In genomic region chr7:155203882-155204691, GRCh38 we compare ENCODE assay signal across 12 cellular contexts.
A peak's percentile ranks its signal among the peaks of the same experiment; 100 is the strongest.
DNase-seq lines count a peak whose midpoint lies in the region; ATAC-seq, FAIRE-seq and TF ChIP-seq lines count a peak whose summit lies in the region.
"Had no signal": no experiment of that assay in that cellular context is flagged by ENCODE, and none has a peak within 500 bp of the region (broad histone marks: within the 10 kb centered on the region; RNA-seq: fewer than 3 reads in every experiment).

No MANE protein-coding gene starts in this region.

- no peaks in the 10 kb centered on the region for H4K20me1 ChIP-seq in IMR-90 (ENCODE audit: insufficient read depth, low read length)

- peak overlapping the region; percentile 71 for H2AK5ac ChIP-seq in IMR-90 (ENCODE audit: low read depth, low read length)

- in situ Hi-C loops in IMR-90 (cut with MboI; ENCODE audit: low sequenced_read_pairs) = no loop called here

- peak overlapping the region; percentile 70 for H2AK9ac ChIP-seq in IMR-90 (replicated peaks; ENCODE audit: low read depth, low read length, poor library complexity)

- 0 out of 2 replicates have a peak overlapping the region, but pooled peaks have one; percentile 5 for H4K91ac ChIP-seq in IMR-90 (ENCODE audit: insufficient read depth, low read depth, low read length)

- H3K4me3 Mint-ChIP-seq in CD4-positive, alpha-beta memory T cell = peak overlapping the region in 3 of 8 donors; percentile 12 to 43 (median 15)
- H3K4me3 Mint-ChIP-seq in activated naive CD8-positive, alpha-beta T cell treated with anti-CD3 and anti-CD28 coated beads, Interleukin-2, amount 10 ng/mL, durations not matched to agents 7 days and 5 days = no peak overlapping the region

- no peak overlapping the region; a peak in 2 of 4 replicates for H4K8ac ChIP-seq in IMR-90 (ENCODE audit: low read depth in 2 of 2, low read length in 2 of 2)

- H3K4me1 ChIP-seq in CD4-positive, alpha-beta memory T cell (ENCODE audit: insufficient read depth, low read length) = peaks cover 15% of the 10 kb centered on the region
- H3K4me1 ChIP-seq in IMR-90 (ENCODE audit: control insufficient read depth, insufficient read depth, low read length) = peaks cover 5% of the 10 kb centered on the region; the same call in 1 of the 2 replicates
- H3K4me1 ChIP-seq in aorta (ENCODE audit: control insufficient read depth in 1 of 2, insufficient read depth in 2 of 2, low read length in 2 of 2) = no peaks in the 10 kb centered on the region

- no peak overlapping the region for H3K18ac ChIP-seq in IMR-90 (ENCODE audit: low read depth, low read length)

- H3K9me1 ChIP-seq in IMR-90 (ENCODE audit: insufficient read depth, low read length) = peaks cover 22% of the 10 kb centered on the region

- H3K36me3 ChIP-seq in CD4-positive, alpha-beta memory T cell (ENCODE audit: insufficient read depth, low read length) = no peaks in the 10 kb centered on the region
- H3K36me3 ChIP-seq in IMR-90 (ENCODE audit: control insufficient read depth, insufficient read depth, low read length) (no peaks in the 10 kb centered on the region), aorta (ENCODE audit: control insufficient read depth in 1 of 2, insufficient read depth in 2 of 2, low read length in 1 of 2) (no peaks in the 10 kb centered on the region)
- H3K36me3 ChIP-seq: SJSA1 had no signal

- H3K4me1 Mint-ChIP-seq in CD4-positive, alpha-beta memory T cell = peaks cover 15 to 27% (median 22%) of the 10 kb centered on the region in 4 donors
- H3K4me1 Mint-ChIP-seq in activated naive CD8-positive, alpha-beta T cell treated with anti-CD3 and anti-CD28 coated beads, Interleukin-2, amount 10 ng/mL, durations not matched to agents 7 days and 5 days = peaks cover 19% of the 10 kb centered on the region

- no peak overlapping the region for H3K23ac ChIP-seq in IMR-90 (ENCODE audit: low read depth, low read length)

- no peak for TF ChIP-seq RAD21 in IMR-90 (IDR thresholded peaks at IDR 0.05; ENCODE audit: low read length)

- intact Hi-C loops in CD4-positive, alpha-beta memory T cell (cut with micrococcal nuclease) = no loop called here
- intact Hi-C loops in IMR-90 (cut with micrococcal nuclease) (no loop called here), aorta (cut with DNase I) (no loop called here)

- H3K4ac ChIP-seq in IMR-90 (ENCODE audit: low read depth, low read length) = peak overlapping the region; percentile 46

- CTCF ChIA-PET in CD4-positive, alpha-beta memory T cell (lab: Charles Lee; ENCODE audit: partially characterized antibody) = interaction anchor here (0.8 to 2.2 kb wide), 6 partner anchors 10 to 141 kb away, joined by 3 to 23 read pairs (median 6); partner anchors contain the start of gene INSIG1
- CTCF ChIA-PET in IMR-90 (lab: Yijun Ruan, JAX) = interaction anchor here (1.2 kb wide), 1 partner anchor 13 kb away, joined by 3 read pairs; no protein-coding TSS in a partner anchor

- no peaks in the 10 kb centered on the region for H3K27me3 Mint-ChIP-seq in CD4-positive, alpha-beta memory T cell
- peaks cover 2% of the 10 kb centered on the region for H3K27me3 Mint-ChIP-seq in activated naive CD8-positive, alpha-beta T cell treated with anti-CD3 and anti-CD28 coated beads, Interleukin-2, amount 10 ng/mL, durations not matched to agents 7 days and 5 days

- H3K9ac ChIP-seq in IMR-90 (ENCODE audit: low read depth, low read length) = no peak overlapping the region

- no TSS peak for BruUV-seq in IMR-90 (replicated peaks; lab: Mats Ljungman, UMichigan)

- no peaks in the 10 kb centered on the region for H3K9me3 ChIP-seq in CD4-positive, alpha-beta memory T cell (ENCODE audit: control insufficient read depth in 1 of 2, low read length in 2 of 2)
- H3K9me3 ChIP-seq in IMR-90 (ENCODE audit: control insufficient read depth, insufficient read depth, low read length) (no peaks in the 10 kb centered on the region), aorta (ENCODE audit: control insufficient read depth, low read length) (no peaks in the 10 kb centered on the region)
- H3K9me3 ChIP-seq: SJSA1 had no signal

- no peak overlapping the region for H3K4me3 ChIP-seq in CD4-positive, alpha-beta memory T cell (ENCODE audit: low read length in 2 of 2)
- H3K4me3 ChIP-seq in IMR-90 (ENCODE audit: insufficient read depth, low read depth, low read length) (no peak overlapping the region), aorta (ENCODE audit: low read length in 2 of 2) (no peak overlapping the region)
- H3K4me3 ChIP-seq: SJSA1 had no signal

- no peak overlapping the region; the same call in 2 of the 3 replicates for H2BK15ac ChIP-seq in IMR-90 (ENCODE audit: low read depth, low read length)

- H3K14ac ChIP-seq in IMR-90 (replicated peaks; ENCODE audit: low read depth, low read length) = no peak overlapping the region

- no peak for TF ChIP-seq CTCF in IMR-90 (conservative IDR thresholded peaks at IDR 0.05; ENCODE audit: low read depth, low read length)
- no peak for TF ChIP-seq CTCF in omental fat pad (IDR thresholded peaks at IDR 0.05)

- peak overlapping the region in 5 of 7 donors; percentile 24 to 96 (median 68) for H3K27ac Mint-ChIP-seq in CD4-positive, alpha-beta memory T cell
- peak overlapping the region; percentile 36 for H3K27ac Mint-ChIP-seq in activated naive CD8-positive, alpha-beta T cell treated with anti-CD3 and anti-CD28 coated beads, Interleukin-2, amount 10 ng/mL, durations not matched to agents 7 days and 5 days

- H2AFZ ChIP-seq in IMR-90 (replicated peaks; ENCODE audit: low read length, poor library complexity) = peak overlapping the region; percentile 11

- no peaks in the 10 kb centered on the region for H3K79me1 ChIP-seq in IMR-90 (ENCODE audit: low read depth in 1 of 2, low read length in 2 of 2)

- WGBS in IMR-90 (ENCODE audit: extremely low coverage in 2 of 2, insufficient read length in 1 of 2), 2 experiments = 97% methylated on average over 5 of the region's 14 CpGs; no CpG with 5 or more reads in 1 of the 2 experiments
- 89 to 93% methylated on average over 14 of the region's 14 CpGs for WGBS in aorta, 2 donors

- peak overlapping the region; percentile 77 for H3K27ac ChIP-seq in CD4-positive, alpha-beta memory T cell (ENCODE audit: low read depth, low read length)
- H3K27ac ChIP-seq in IMR-90 (ENCODE audit: insufficient read depth, low read length) (no peak overlapping the region), aorta (ENCODE audit: low read depth in 1 of 2, low read length in 2 of 2) (no peak overlapping the region)
- H3K27ac ChIP-seq: VCaP had no signal

- POLR2A ChIA-PET in CD4-positive, alpha-beta memory T cell (lab: Charles Lee; ENCODE audit: partially characterized antibody) = interaction anchor here (1.1 to 5.9 kb wide), 3 partner anchors 93 to 141 kb away, joined by 3 to 176 read pairs (median 9); partner anchors contain the start of gene INSIG1
- POLR2A ChIA-PET in IMR-90 (lab: Charles Lee; ENCODE audit: unreplicated experiment) = no interaction called here
- POLR2A ChIA-PET in activated naive CD8-positive, alpha-beta T cell treated with anti-CD3 and anti-CD28 coated beads, Interleukin-2, amount 10 ng/mL, durations not matched to agents 7 days and 5 days (lab: Charles Lee) = interaction anchor here (4.2 kb wide), 1 partner anchor 93 kb away, joined by 88 read pairs; the partner anchor contains the start of gene INSIG1

- ATAC-seq in IMR-90 (ENCODE audit: low read depth) = no peak
- no peak for ATAC-seq in activated naive CD8-positive, alpha-beta T cell treated with anti-CD3 and anti-CD28 coated beads, Interleukin-2, amount 10 ng/mL, durations not matched to agents 7 days and 5 days (ENCODE audit: low read depth)
- ATAC-seq in omental fat pad (ENCODE audit: low FRiP score) = no peak
- ATAC-seq in aorta (ENCODE audit: low FRiP score) = no peak

- FAIRE-seq in GM19239 (lab: Jason Lieb, UNC) = no peak

- H3K27me3 ChIP-seq in CD4-positive, alpha-beta memory T cell (ENCODE audit: insufficient read depth, low read length) = no peaks in the 10 kb centered on the region
- H3K27me3 ChIP-seq in IMR-90 (ENCODE audit: control insufficient read depth, insufficient read depth, low read length) = no peaks in the 10 kb centered on the region
- H3K27me3 ChIP-seq in aorta (ENCODE audit: control insufficient read depth in 1 of 2, insufficient read depth in 2 of 2, low read length in 1 of 2) = no peaks in the 10 kb centered on the region
- H3K27me3 ChIP-seq: SJSA1 had no signal

- H3K9me3 Mint-ChIP-seq in CD4-positive, alpha-beta memory T cell = peaks cover 0 to 3% (median 0%) of the 10 kb centered on the region in 8 donors
- peaks cover 7% of the 10 kb centered on the region for H3K9me3 Mint-ChIP-seq in activated naive CD8-positive, alpha-beta T cell treated with anti-CD3 and anti-CD28 coated beads, Interleukin-2, amount 10 ng/mL, durations not matched to agents 7 days and 5 days

- H3K36me3 Mint-ChIP-seq in CD4-positive, alpha-beta memory T cell = peaks cover 0 to 2% of the 10 kb centered on the region in 2 donors
- H3K36me3 Mint-ChIP-seq in activated naive CD8-positive, alpha-beta T cell treated with anti-CD3 and anti-CD28 coated beads, Interleukin-2, amount 10 ng/mL, durations not matched to agents 7 days and 5 days = peaks cover 7% of the 10 kb centered on the region

- no peak overlapping the region for H3K56ac ChIP-seq in IMR-90 (ENCODE audit: extremely low read depth, insufficient read depth, low read length)

- no peak overlapping the region for H4K5ac ChIP-seq in IMR-90 (ENCODE audit: low read depth, low read length)

- no peak for TF ChIP-seq POLR2A in IMR-90 (IDR thresholded peaks at IDR 0.05; ENCODE audit: low read depth, low read length)

- no peak overlapping the region for H3K4me2 ChIP-seq in IMR-90 (ENCODE audit: low read depth, low read length)

- dilution Hi-C loops in IMR-90 (cut with HindIII; ENCODE audit: low sequenced_read_pairs, unreplicated experiment) = no loop called here

- peak overlapping the region; percentile 31 for H2BK5ac ChIP-seq in IMR-90 (ENCODE audit: low read depth, low read length, poor library complexity, severe bottlenecking)

- 0 out of 2 replicates have a peak overlapping the region, but pooled peaks have one; percentile 44 for H2BK120ac ChIP-seq in IMR-90 (ENCODE audit: low read depth, low read length)

- no peak for DNase-seq in CD4-positive, alpha-beta memory T cell
- DNase-seq in IMR-90 = no peak
- no peak for DNase-seq in activated naive CD8-positive, alpha-beta T cell treated with anti-CD3 and anti-CD28 coated beads, Interleukin-2, amount 10 ng/mL, durations not matched to agents 7 days and 5 days
- DNase-seq in omental fat pad (ENCODE audit: low spot score) = peak; percentile 20
- DNase-seq in aorta = no peak
- DNase-seq in NOMO-1 treated with DMSO at 0.1 percent for 48 hours (lab: John Stamatoyannopoulos, UW; ENCODE audit: unreplicated experiment) = no peak
- DNase-seq in GM19239 (ENCODE audit: insufficient read length, low spot score) = no peak
- DNase-seq: central memory CD4-positive, alpha-beta T cell; COR-L47; retina had no signal

- H2BK20ac ChIP-seq in IMR-90 (ENCODE audit: low read depth, low read length) = peak overlapping the region; percentile 40; the same call in 1 of the 2 replicates

TF ChIP-seq in IMR-90, 13 proteins besides CTCF, POLR2A, EP300 and RAD21 (continues in another document):
- no peak for TF ChIP-seq MXI1 (IDR thresholded peaks at IDR 0.05; ENCODE audit: borderline replicate concordance, low read depth, low read length)
- TF ChIP-seq RCOR1 (IDR thresholded peaks at IDR 0.05; ENCODE audit: insufficient replicate concordance, low read length) = no peak
